In the genomic region with DNA sequence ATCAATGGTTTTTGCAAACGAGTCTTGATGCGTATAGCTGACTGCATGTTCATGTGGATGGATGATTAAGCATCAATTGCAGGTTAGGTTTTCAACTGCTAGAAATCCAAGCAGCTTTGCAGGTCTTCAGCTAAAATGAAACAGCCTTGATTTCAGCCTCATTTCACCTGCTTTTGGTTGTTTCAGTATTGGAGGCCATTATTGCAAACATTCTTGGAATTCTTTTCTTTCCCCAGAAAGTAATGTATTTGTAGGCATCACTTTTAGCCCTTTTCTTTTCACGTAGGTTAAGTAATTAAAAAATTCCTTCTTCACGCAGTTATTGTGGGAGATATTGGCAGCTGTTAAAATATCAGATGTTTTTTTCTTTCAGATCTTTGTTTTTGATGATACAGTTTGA, we compare ENCODE assay signal across 23 cellular contexts. TPM values are rescaled to one million over a fixed set of nuclear protein-coding genes. Genes with fewer than 3 reads are reported as not detected.
DNase-seq lines count a peak whose midpoint lies in the region; ATAC-seq and TF ChIP-seq lines count a peak whose summit lies in the region.
"Had no signal": no experiment of that assay in that cellular context is flagged by ENCODE, and none has a peak within 500 bp of the region (broad histone marks: within the 10 kb centered on the region; RNA-seq: fewer than 3 reads in every experiment).

No MANE protein-coding gene starts in this region.

- intact Hi-C loops in mammary epithelial cell (cut with micrococcal nuclease): loop anchor here (5.0 kb wide), 1 partner anchor 182 kb away; no protein-coding TSS in a partner anchor
- intact Hi-C loops in breast epithelium (cut with DNase I; ENCODE audit: low total_unique reads): loop anchor here (5.0 kb wide), 1 partner anchor 527 kb away; no protein-coding TSS in a partner anchor

- H3K27ac ChIP-seq in mammary epithelial cell (ENCODE audit: insufficient read depth, low read depth, low read length): no peak overlapping the region
- H3K27ac ChIP-seq in breast epithelium: no peak overlapping the region
- no peak overlapping the region for H3K27ac ChIP-seq in MM.1S (ENCODE audit: low read length)
- H3K27ac ChIP-seq: BLaER1 had no signal

- WGBS in mammary epithelial cell (ENCODE audit: low coverage, missing lambda C conversion rate): 90% methylated on average over 4 of the region's 4 CpGs

- peaks cover 14% of the 10 kb centered on the region for H3F3A ChIP-seq in MM.1S (ENCODE audit: insufficient read depth, low read length)

- no peaks in the 10 kb centered on the region for H4K20me1 ChIP-seq in mammary epithelial cell (ENCODE audit: insufficient read depth, low read length)
- no peaks in the 10 kb centered on the region; the same call in 1 of the 2 replicates for H4K20me1 ChIP-seq in MM.1S (ENCODE audit: insufficient read depth, low read length)
- H4K20me1 ChIP-seq: BLaER1 had no signal

- H3K9ac ChIP-seq in mammary epithelial cell (ENCODE audit: insufficient read depth, low read length) (no peak overlapping the region), MM.1S (ENCODE audit: low read length) (no peak overlapping the region)
- H3K9ac ChIP-seq: BLaER1 had no signal

- H3K36me3 ChIP-seq in mammary epithelial cell (ENCODE audit: insufficient read depth, low read length) (peaks cover 15% of the 10 kb centered on the region), breast epithelium (no peaks in the 10 kb centered on the region), MM.1S (replicated peaks; ENCODE audit: insufficient read depth, low read length) (no peaks in the 10 kb centered on the region)
- H3K36me3 ChIP-seq: MG63 had no signal

- no peak for ATAC-seq in GM21737 (IDR thresholded peaks at IDR 0.05; ENCODE audit: unreplicated experiment)

- no peaks in the 10 kb centered on the region for H3K27me3 Mint-ChIP-seq in activated naive CD8-positive, alpha-beta T cell treated with anti-CD3 and anti-CD28 coated beads for 36 hours
- no peaks in the 10 kb centered on the region for H3K27me3 Mint-ChIP-seq in mesothelial cell of epicardium (ENCODE audit: low read depth)
- H3K27me3 Mint-ChIP-seq: CD4-positive, CD25-positive, alpha-beta regulatory T cell had no signal

- H3K27me3 ChIP-seq in mammary epithelial cell (ENCODE audit: insufficient read depth, low read length) (no peaks in the 10 kb centered on the region), breast epithelium (no peaks in the 10 kb centered on the region), MM.1S (replicated peaks; ENCODE audit: insufficient read depth, low read length) (no peaks in the 10 kb centered on the region)
- H3K27me3 ChIP-seq: BLaER1, MG63 had no signal

- no peak for TF ChIP-seq POLR2A in breast epithelium (IDR thresholded peaks at IDR 0.05)

- peaks cover 18% of the 10 kb centered on the region for H3K36me3 Mint-ChIP-seq in activated naive CD8-positive, alpha-beta T cell treated with anti-CD3 and anti-CD28 coated beads for 36 hours
- H3K36me3 Mint-ChIP-seq in mesothelial cell of epicardium: peaks cover 16% of the 10 kb centered on the region

- H3K79me2 ChIP-seq in mammary epithelial cell (ENCODE audit: insufficient read depth, low read length) (no peaks in the 10 kb centered on the region), MM.1S (ENCODE audit: low read length) (no peaks in the 10 kb centered on the region)

- dilution Hi-C loops in mammary epithelial cell (cut with HindIII; ENCODE audit: low sequenced_read_pairs): no loop called here

- in situ Hi-C loops in mammary epithelial cell (cut with MboI; ENCODE audit: low sequenced_read_pairs in 2 of 2): loop anchor here in 1 of 2 donors (25.0 kb wide), 1 partner anchor 187 kb away; no protein-coding TSS in a partner anchor

- H2AFZ ChIP-seq in mammary epithelial cell (ENCODE audit: low read depth, low read length) (no peak overlapping the region), MM.1S (ENCODE audit: low read length) (no peak overlapping the region)

- CTCF ChIA-PET in mammary epithelial cell (lab: Charles Lee; ENCODE audit: low non-redundant PET): no interaction called here

- no peaks in the 10 kb centered on the region for H3K9me3 Mint-ChIP-seq in activated naive CD8-positive, alpha-beta T cell treated with anti-CD3 and anti-CD28 coated beads for 36 hours
- no peaks in the 10 kb centered on the region for H3K9me3 Mint-ChIP-seq in mesothelial cell of epicardium
- H3K9me3 Mint-ChIP-seq: CD4-positive, CD25-positive, alpha-beta regulatory T cell had no signal

- H3K4me1 ChIP-seq in mammary epithelial cell (ENCODE audit: insufficient read depth, low read length): no peaks in the 10 kb centered on the region
- no peaks in the 10 kb centered on the region for H3K4me1 ChIP-seq in breast epithelium
- peaks cover 22% of the 10 kb centered on the region for H3K4me1 ChIP-seq in MM.1S (ENCODE audit: low read length)
- H3K4me1 ChIP-seq: BLaER1 had no signal

- BruUV-seq in mammary epithelial cell (replicated peaks; lab: Mats Ljungman, UMichigan): TSS peak; percentile 41

- peak overlapping the region; percentile 29 for H3K4me3 Mint-ChIP-seq in activated naive CD8-positive, alpha-beta T cell treated with anti-CD3 and anti-CD28 coated beads for 36 hours
- no peak overlapping the region for H3K4me3 Mint-ChIP-seq in mesothelial cell of epicardium
- H3K4me3 Mint-ChIP-seq: CD4-positive, CD25-positive, alpha-beta regulatory T cell had no signal

- no peaks in the 10 kb centered on the region for H3K9me2 ChIP-seq in MM.1S (replicated peaks; ENCODE audit: insufficient read depth, low read length)

- TF ChIP-seq CTCF in mammary epithelial cell (conservative IDR thresholded peaks at IDR 0.05 in 1 of 2, IDR thresholded peaks at IDR 0.05 in 1 of 2; ENCODE audit: extremely low read depth in 1 of 2, insufficient read depth in 1 of 2, low read depth in 1 of 2, low read length in 2 of 2): no peak
- no peak for TF ChIP-seq CTCF in breast epithelium (IDR thresholded peaks at IDR 0.05)
- TF ChIP-seq CTCF in MM.1S (IDR thresholded peaks at IDR 0.05; ENCODE audit: low read length): no peak
- TF ChIP-seq CTCF in mesothelial cell of epicardium (IDR thresholded peaks at IDR 0.05; ENCODE audit: unreplicated experiment): no peak

- H3K4me1 Mint-ChIP-seq in activated naive CD8-positive, alpha-beta T cell treated with anti-CD3 and anti-CD28 coated beads for 36 hours: peaks cover 22% of the 10 kb centered on the region
- H3K4me1 Mint-ChIP-seq in mesothelial cell of epicardium: peaks cover 32% of the 10 kb centered on the region

- H3K27ac Mint-ChIP-seq in activated naive CD8-positive, alpha-beta T cell treated with anti-CD3 and anti-CD28 coated beads for 36 hours: peak overlapping the region; percentile 83
- H3K27ac Mint-ChIP-seq in mesothelial cell of epicardium: peak overlapping the region; percentile 73

- H3K9me3 ChIP-seq in mammary epithelial cell (replicated peaks; ENCODE audit: insufficient read depth, low read length) (no peaks in the 10 kb centered on the region), breast epithelium (no peaks in the 10 kb centered on the region), MM.1S (replicated peaks; ENCODE audit: insufficient read depth, low read length) (no peaks in the 10 kb centered on the region)
- H3K9me3 ChIP-seq: BLaER1, MG63 had no signal

- H3K4me2 ChIP-seq in mammary epithelial cell (ENCODE audit: insufficient read depth, low read depth, low read length) (no peak overlapping the region), MM.1S (ENCODE audit: low read depth, low read length) (peak overlapping the region; percentile 46; the same call in 1 of the 2 replicates)
- H3K4me2 ChIP-seq: BLaER1 had no signal

- H3K4me3 ChIP-seq in mammary epithelial cell (replicated peaks in 1 of 3; ENCODE audit: insufficient read depth in 1 of 3, low read depth in 2 of 3, low read length in 3 of 3) (no peak overlapping the region), breast epithelium (no peak overlapping the region), MM.1S (ENCODE audit: low read length) (no peak overlapping the region)
- H3K4me3 ChIP-seq: BLaER1, MG63 had no signal

- DNase-seq in mammary epithelial cell (no peak), breast epithelium (ENCODE audit: low spot score in 2 of 2) (no peak), MM.1S (no peak), mesothelial cell of epicardium (ENCODE audit: low spot score in 2 of 2, unreplicated experiment in 2 of 2) (no peak), H4 (ENCODE audit: low spot score) (no peak), activated gamma-delta T cell treated with Interleukin-2 at 50 U/mL for 16 hours (no peak)
- DNase-seq in activated naive CD8-positive, alpha-beta T cell treated with anti-CD3 and anti-CD28 coated beads for 36 hours: no peak
- DNase-seq: CD4-positive, CD25-positive, alpha-beta regulatory T cell; DMS153; DND-41; H7; IMR-90; KG1; MG63; NCI-H2029; NCI-H446; NCI-H524 treated with DMSO at 0.1 percent for 48 hours; NCI-H774; NK-92 treated with Interleukin-12 subunit alpha and Interleukin-12 subunit beta, amount 100 ng/mL, for 24 hours; SHP77 treated with DMSO at 0.1 percent for 48 hours had no signal

RNA-seq across cellular contexts. Expression of gene ZAR1, which starts 8.8 kb away (rescaled TPM):
- total RNA-seq in mammary epithelial cell (not detected), breast epithelium (under 1 TPM in 1 of 3 donors, not detected in 2; 0.32 TPM), mesothelial cell of epicardium (2.3 to 3.1 TPM (median 3.1 TPM) in 3 replicates)
- polyA plus RNA-seq in mammary epithelial cell: not detected
- polyA minus RNA-seq in mammary epithelial cell: not detected
- total RNA-seq in activated naive CD8-positive, alpha-beta T cell treated with anti-CD3 and anti-CD28 coated beads for 36 hours: not detected
- not detected in 2 replicates for total RNA-seq in H4 (2014; rRNA removed; shearing (Covaris generic))
- total RNA-seq: CD4-positive, CD25-positive, alpha-beta regulatory T cell; IMR-90 had no signal
- polyA plus RNA-seq: AG04450; CD4-positive, CD25-positive, alpha-beta regulatory T cell; IMR-90 had no signal

RNA-seq across cellular contexts. Expression of gene SLC10A4, which starts 15.8 kb away (rescaled TPM):
- total RNA-seq in mammary epithelial cell (under 1 TPM; 0.17 to 0.21 TPM), breast epithelium (under 1 TPM in 1 of 3 donors, not detected in 2; 0.29 TPM), mesothelial cell of epicardium (9.9 to 11.2 TPM (median 10.1 TPM) in 3 replicates)
- not detected for polyA plus RNA-seq in mammary epithelial cell
- polyA minus RNA-seq in mammary epithelial cell: not detected
- total RNA-seq in activated naive CD8-positive, alpha-beta T cell treated with anti-CD3 and anti-CD28 coated beads for 36 hours: not detected
- 0.06 and 1.5 TPM in 2 replicates for total RNA-seq in H4 (2014; rRNA removed; shearing (Covaris generic))
- total RNA-seq: CD4-positive, CD25-positive, alpha-beta regulatory T cell; IMR-90 had no signal
- polyA plus RNA-seq: AG04450; CD4-positive, CD25-positive, alpha-beta regulatory T cell; IMR-90 had no signal
